7 cellular contexts compared by ENCODE assay signal in the genomic region with DNA sequence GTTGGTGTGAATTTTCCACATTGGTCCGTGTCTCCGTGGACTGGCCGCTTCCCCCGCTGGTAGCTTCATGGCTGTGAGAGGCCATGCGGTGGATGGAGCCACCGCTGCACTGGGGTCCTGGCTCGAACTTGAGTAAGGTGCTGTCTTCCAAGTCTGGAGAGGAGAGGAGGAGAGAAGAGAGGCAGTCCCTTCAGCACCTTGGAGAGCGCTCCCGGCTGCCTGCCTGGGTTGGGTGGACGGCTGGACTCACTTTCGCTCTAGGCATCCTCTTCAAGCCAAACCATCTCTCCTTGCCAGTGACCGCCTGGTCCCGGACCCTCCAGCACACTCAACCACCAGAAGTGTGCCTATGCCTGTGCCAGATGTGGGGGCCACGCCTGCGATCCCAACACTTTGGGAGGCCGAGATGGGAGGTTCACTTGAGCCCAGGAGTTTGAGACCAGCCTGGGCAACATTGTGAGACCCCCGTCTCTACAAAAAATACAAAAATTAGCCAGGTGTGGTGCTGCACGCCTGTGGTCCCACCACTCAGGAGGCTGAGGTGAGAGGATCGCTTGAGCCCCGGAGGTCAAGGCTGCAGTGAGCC. TPM values are rescaled to one million over a fixed set of nuclear protein-coding genes. Genes with fewer than 3 reads are reported as not detected.
DNase-seq lines count a peak whose midpoint lies in the region; ATAC-seq and TF ChIP-seq lines count a peak whose summit lies in the region.

No MANE protein-coding gene starts in this region.

- TF ChIP-seq CTCF in CD14-positive monocyte (IDR thresholded peaks at IDR 0.05) = no peak

- no peaks in the 10 kb centered on the region for H3K4me1 Mint-ChIP-seq in CD14-positive monocyte

- H3K27ac Mint-ChIP-seq in CD14-positive monocyte = no peak overlapping the region

- intact Hi-C loops in CD14-positive monocyte (cut with micrococcal nuclease) = no loop called here

- no peak for ATAC-seq in HG03469 (IDR thresholded peaks at IDR 0.05; ENCODE audit: unreplicated experiment)

- CTCF ChIA-PET in HEK293T (lab: Yijun Ruan, JAX) = no interaction called here

- H3K4me3 Mint-ChIP-seq in CD14-positive monocyte = no peak overlapping the region

- H3K9me3 Mint-ChIP-seq in CD14-positive monocyte = peaks cover 0 to 3% (median 0%) of the 10 kb centered on the region in 7 donors

- DNase-seq in HEK293T (ENCODE audit: extremely low spot score) = peak; percentile 77
- peak; percentile 34 for DNase-seq in T follicular helper cell (ENCODE audit: low read depth)
- peak; percentile 44 for DNase-seq in dedifferentiated amniotic fluid mesenchymal stem cell (ENCODE audit: extremely low spot score)
- DNase-seq in myocyte (ENCODE audit: low read depth) = peak; percentile 77
- DNase-seq in activated CD4-positive, CD25-positive, alpha-beta regulatory T cell treated with anti-CD3 and anti-CD28 coated beads, Interleukin-2, amount 50 U/mL, for 72 hours = no peak
- DNase-seq in CD14-positive monocyte (ENCODE audit: low spot score) = no peak

- POLR2A ChIA-PET in HEK293T (lab: Yijun Ruan, JAX) = no interaction called here

- peaks cover 35 to 40% (median 37%) of the 10 kb centered on the region in 3 donors for H3K27me3 Mint-ChIP-seq in CD14-positive monocyte (ENCODE audit: low read depth in 3 of 3)

- H3K36me3 Mint-ChIP-seq in CD14-positive monocyte = no peaks in the 10 kb centered on the region

TF ChIP-seq in HEK293T, 16 proteins besides CTCF, POLR2A, EP300 and RAD21:
- TF ChIP-seq ELF4 (IDR thresholded peaks at IDR 0.05) = no peak
- TF ChIP-seq BHLHE40 (IDR thresholded peaks at IDR 0.05; ENCODE audit: borderline replicate concordance) = no peak
- no peak for TF ChIP-seq ARNT (IDR thresholded peaks at IDR 0.05)
- TF ChIP-seq SP1 (IDR thresholded peaks at IDR 0.05) = no peak
- TF ChIP-seq TARDBP (IDR thresholded peaks at IDR 0.05) = no peak
- no peak for TF ChIP-seq FOXK2 (IDR thresholded peaks at IDR 0.05)
- TF ChIP-seq FOXA1 (IDR thresholded peaks at IDR 0.05) = no peak
- TF ChIP-seq SUZ12 (IDR thresholded peaks at IDR 0.05) = no peak
- no peak for TF ChIP-seq FOXM1 (IDR thresholded peaks at IDR 0.05; ENCODE audit: borderline replicate concordance)
- TF ChIP-seq HDGF (IDR thresholded peaks at IDR 0.05; ENCODE audit: borderline replicate concordance) = no peak
- TF ChIP-seq CTBP1 (IDR thresholded peaks at IDR 0.05; ENCODE audit: borderline replicate concordance) = no peak

RNA-seq across cellular contexts. Expression of gene JPH3, which starts 6.2 kb away (rescaled TPM):
- total RNA-seq in myocyte = not detected in 2 replicates
- polyA plus RNA-seq in myocyte (2012) = 0.09 TPM
- polyA plus RNA-seq in CD14-positive monocyte = not detected

Comparison
In these comparisons a context has a peak if more than half of its experiments do, and no peak if none do; other contexts are left out.
1. DNase-seq: peak in HEK293T (single experiment), T follicular helper cell (single experiment), dedifferentiated amniotic fluid mesenchymal stem cell (single experiment) and myocyte (single experiment); none in activated CD4-positive, CD25-positive, alpha-beta regulatory T cell treated with anti-CD3 and anti-CD28 coated beads, Interleukin-2, amount 50 U/mL, for 72 hours (single experiment) and CD14-positive monocyte (single experiment).